In genomic region chr1:235278233-235278914, GRCh38 we compare ENCODE assay signal across 28 cellular contexts. TPM values are rescaled to one million over a fixed set of nuclear protein-coding genes. Genes with fewer than 3 reads are reported as not detected.
A peak's percentile ranks its signal among the peaks of the same experiment; 100 is the strongest.
DNase-seq lines count a peak whose midpoint lies in the region; ATAC-seq and TF ChIP-seq lines count a peak whose summit lies in the region.
"Had no signal": no experiment of that assay in that cellular context is flagged by ENCODE, and none has a peak within 500 bp of the region (broad histone marks: within the 10 kb centered on the region; RNA-seq: fewer than 3 reads in every experiment).

No MANE protein-coding gene starts in this region.

- peaks cover 61% of the 10 kb centered on the region for H3K4me1 Mint-ChIP-seq in activated CD8-positive, alpha-beta T cell treated with anti-CD3 and anti-CD28 coated beads for 36 hours (ENCODE audit: low read depth)
- peaks cover 35% of the 10 kb centered on the region for H3K4me1 Mint-ChIP-seq in activated CD8-positive, alpha-beta T cell treated with anti-CD3 and anti-CD28 coated beads, Interleukin-2, amount 10 ng/mL, durations not matched to agents 7 days and 5 days (ENCODE audit: low read depth)
- H3K4me1 Mint-ChIP-seq in natural killer cell treated with Interleukin-12 subunit alpha and Interleukin-12 subunit beta and Interleukin-15 and Interleukin-18, amount 100 ng/mL, for 72 hours (ENCODE audit: low read depth in 2 of 2): peaks cover 38 to 51% of the 10 kb centered on the region in 2 donors

- H3K27me3 Mint-ChIP-seq in activated CD8-positive, alpha-beta T cell treated with anti-CD3 and anti-CD28 coated beads for 36 hours: no peaks in the 10 kb centered on the region
- no peaks in the 10 kb centered on the region for H3K27me3 Mint-ChIP-seq in activated CD8-positive, alpha-beta T cell treated with anti-CD3 and anti-CD28 coated beads, Interleukin-2, amount 10 ng/mL, durations not matched to agents 7 days and 5 days (ENCODE audit: low read depth)
- no peaks in the 10 kb centered on the region for H3K27me3 Mint-ChIP-seq in natural killer cell treated with Interleukin-12 subunit alpha and Interleukin-12 subunit beta and Interleukin-15 and Interleukin-18, amount 100 ng/mL, for 72 hours
- H3K27me3 Mint-ChIP-seq: type B pancreatic cell had no signal

- H3K9me3 ChIP-seq in HUES6 (ENCODE audit: control insufficient read depth, insufficient read depth, low read depth, low read length): no peaks in the 10 kb centered on the region
- H3K9me3 ChIP-seq in effector memory CD4-positive, alpha-beta T cell (ENCODE audit: control insufficient read depth, low read length): no peaks in the 10 kb centered on the region
- H3K9me3 ChIP-seq: BE2C, esophagus muscularis mucosa, gastrocnemius medialis, Peyer's patch had no signal

- no peaks in the 10 kb centered on the region for H3K27me3 ChIP-seq in HUES6 (ENCODE audit: control insufficient read depth, insufficient read depth, low read length)
- H3K27me3 ChIP-seq in effector memory CD4-positive, alpha-beta T cell (replicated peaks; ENCODE audit: control insufficient read depth, insufficient read depth, low read length, poor library complexity, severe bottlenecking): no peaks in the 10 kb centered on the region
- H3K27me3 ChIP-seq: BE2C, esophagus muscularis mucosa, gastrocnemius medialis, Peyer's patch had no signal

- H3K4me1 ChIP-seq in HUES6 (ENCODE audit: control insufficient read depth, insufficient read depth, low read length): peaks cover 31% of the 10 kb centered on the region
- peaks cover 22% of the 10 kb centered on the region for H3K4me1 ChIP-seq in effector memory CD4-positive, alpha-beta T cell (ENCODE audit: control insufficient read depth, insufficient read depth, low read length, poor library complexity, severe bottlenecking)

- 0 out of 2 replicates have a peak overlapping the region, but pooled peaks have one; percentile 52 for H3K27ac ChIP-seq in HUES6 (ENCODE audit: low read depth, low read length)
- H3K27ac ChIP-seq in effector memory CD4-positive, alpha-beta T cell (ENCODE audit: insufficient read depth, low read length, poor library complexity, severe bottlenecking): no peak overlapping the region
- H3K27ac ChIP-seq: esophagus muscularis mucosa, gastrocnemius medialis, Peyer's patch had no signal

- no peaks in the 10 kb centered on the region for H3K36me3 ChIP-seq in HUES6 (ENCODE audit: control insufficient read depth, insufficient read depth, low read length)
- H3K36me3 ChIP-seq in effector memory CD4-positive, alpha-beta T cell (ENCODE audit: control insufficient read depth, insufficient read depth, low read length): peaks cover 5% of the 10 kb centered on the region
- H3K36me3 ChIP-seq: BE2C, esophagus muscularis mucosa, gastrocnemius medialis, Peyer's patch had no signal

- no peak for ATAC-seq in activated CD8-positive, alpha-beta T cell treated with anti-CD3 and anti-CD28 coated beads for 36 hours
- no peak for ATAC-seq in activated CD8-positive, alpha-beta T cell treated with anti-CD3 and anti-CD28 coated beads, Interleukin-2, amount 10 ng/mL, durations not matched to agents 7 days and 5 days
- ATAC-seq in natural killer cell treated with Interleukin-12 subunit alpha and Interleukin-12 subunit beta and Interleukin-15 and Interleukin-18, amount 100 ng/mL, for 72 hours: no peak
- ATAC-seq: gastrocnemius medialis, right cardiac atrium had no signal

- POLR2A ChIA-PET in activated CD8-positive, alpha-beta T cell treated with anti-CD3 and anti-CD28 coated beads for 36 hours (lab: Charles Lee): no interaction called here
- POLR2A ChIA-PET in activated CD8-positive, alpha-beta T cell treated with anti-CD3 and anti-CD28 coated beads, Interleukin-2, amount 10 ng/mL, durations not matched to agents 7 days and 5 days (lab: Charles Lee): no interaction called here

- H3K4me3 ChIP-seq in HUES6 (ENCODE audit: low read depth, low read length): no peak overlapping the region
- H3K4me3 ChIP-seq in effector memory CD4-positive, alpha-beta T cell (ENCODE audit: insufficient read depth, low read depth, low read length, poor library complexity, severe bottlenecking): no peak overlapping the region
- H3K4me3 ChIP-seq: esophagus muscularis mucosa, gastrocnemius medialis, lung, Peyer's patch had no signal

- H3K36me3 Mint-ChIP-seq in activated CD8-positive, alpha-beta T cell treated with anti-CD3 and anti-CD28 coated beads for 36 hours (ENCODE audit: low read depth): peaks cover 9% of the 10 kb centered on the region
- peaks cover 5% of the 10 kb centered on the region for H3K36me3 Mint-ChIP-seq in activated CD8-positive, alpha-beta T cell treated with anti-CD3 and anti-CD28 coated beads, Interleukin-2, amount 10 ng/mL, durations not matched to agents 7 days and 5 days (ENCODE audit: low read depth)
- H3K36me3 Mint-ChIP-seq in natural killer cell treated with Interleukin-12 subunit alpha and Interleukin-12 subunit beta and Interleukin-15 and Interleukin-18, amount 100 ng/mL, for 72 hours: no peaks in the 10 kb centered on the region
- H3K36me3 Mint-ChIP-seq: type B pancreatic cell had no signal

- CTCF ChIA-PET in activated CD8-positive, alpha-beta T cell treated with anti-CD3 and anti-CD28 coated beads for 36 hours (lab: Charles Lee): no interaction called here
- CTCF ChIA-PET in activated CD8-positive, alpha-beta T cell treated with anti-CD3 and anti-CD28 coated beads, Interleukin-2, amount 10 ng/mL, durations not matched to agents 7 days and 5 days (lab: Charles Lee): no interaction called here

- peaks cover 2% of the 10 kb centered on the region for H3K9me3 Mint-ChIP-seq in activated CD8-positive, alpha-beta T cell treated with anti-CD3 and anti-CD28 coated beads for 36 hours
- H3K9me3 Mint-ChIP-seq in activated CD8-positive, alpha-beta T cell treated with anti-CD3 and anti-CD28 coated beads, Interleukin-2, amount 10 ng/mL, durations not matched to agents 7 days and 5 days (ENCODE audit: insufficient read depth): no peaks in the 10 kb centered on the region
- no peaks in the 10 kb centered on the region for H3K9me3 Mint-ChIP-seq in natural killer cell treated with Interleukin-12 subunit alpha and Interleukin-12 subunit beta and Interleukin-15 and Interleukin-18, amount 100 ng/mL, for 72 hours
- H3K9me3 Mint-ChIP-seq: type B pancreatic cell had no signal

- H3K4me3 Mint-ChIP-seq in activated CD8-positive, alpha-beta T cell treated with anti-CD3 and anti-CD28 coated beads for 36 hours: no peak overlapping the region
- no peak overlapping the region for H3K4me3 Mint-ChIP-seq in activated CD8-positive, alpha-beta T cell treated with anti-CD3 and anti-CD28 coated beads, Interleukin-2, amount 10 ng/mL, durations not matched to agents 7 days and 5 days
- H3K4me3 Mint-ChIP-seq in natural killer cell treated with Interleukin-12 subunit alpha and Interleukin-12 subunit beta and Interleukin-15 and Interleukin-18, amount 100 ng/mL, for 72 hours: peak overlapping the region; percentile 58
- H3K4me3 Mint-ChIP-seq: type B pancreatic cell had no signal

- TF ChIP-seq CTCF in activated CD8-positive, alpha-beta T cell treated with anti-CD3 and anti-CD28 coated beads for 36 hours (IDR thresholded peaks at IDR 0.05): no peak

- intact Hi-C loops in activated CD8-positive, alpha-beta T cell treated with anti-CD3 and anti-CD28 coated beads for 36 hours (cut with micrococcal nuclease): no loop called here

- no peak for DNase-seq in activated CD8-positive, alpha-beta T cell treated with anti-CD3 and anti-CD28 coated beads for 36 hours
- DNase-seq in activated CD8-positive, alpha-beta T cell treated with anti-CD3 and anti-CD28 coated beads, Interleukin-2, amount 10 ng/mL, durations not matched to agents 7 days and 5 days: no peak
- DNase-seq in cerebellar cortex (ENCODE audit: low spot score): peak; percentile 45
- no peak for DNase-seq in natural killer cell treated with Interleukin-12 subunit alpha and Interleukin-12 subunit beta and Interleukin-15 and Interleukin-18, amount 100 ng/mL, for 72 hours (ENCODE audit: low spot score)
- no peak for DNase-seq in NCI-H128 (lab: John Stamatoyannopoulos, UW; ENCODE audit: unreplicated experiment)
- no peak for DNase-seq in hepatic stellate cell (ENCODE audit: low spot score)
- no peak for DNase-seq in effector memory CD4-positive, alpha-beta T cell
- DNase-seq: activated CD4-positive, alpha-beta T cell treated with anti-CD3 and anti-CD28 coated beads, Interleukin-2, amount 50 U/mL, for 1 hour; activated CD8-positive, alpha-beta memory T cell treated with anti-CD3 and anti-CD28 coated beads, Interleukin-2, amount 50 U/mL, for 48 hours; activated gamma-delta T cell treated with Interleukin-2 at 50 U/mL for 16 hours; amniotic stem cell; BE2C; Calu3; caudate nucleus; gastrocnemius medialis; GOT3; kidney glomerular epithelial cell; NCI-H1436; NCI-H2107; NCI-H524; Peyer's patch; right cardiac atrium; stimulated activated CD4-positive, alpha-beta T cell treated with anti-CD3 and anti-CD28 coated beads, Interleukin-12 subunit alpha, Interleukin-12 subunit beta, amount 100 ng/mL, for 4 hours; stimulated activated CD4-positive, alpha-beta T cell treated with anti-CD3 and anti-CD28 coated beads, Interleukin-4, amount 100 ng/mL, for 4 hours had no signal

- peak overlapping the region; percentile 73 for H3K27ac Mint-ChIP-seq in activated CD8-positive, alpha-beta T cell treated with anti-CD3 and anti-CD28 coated beads for 36 hours
- H3K27ac Mint-ChIP-seq in activated CD8-positive, alpha-beta T cell treated with anti-CD3 and anti-CD28 coated beads, Interleukin-2, amount 10 ng/mL, durations not matched to agents 7 days and 5 days: no peak overlapping the region
- no peak overlapping the region for H3K27ac Mint-ChIP-seq in natural killer cell treated with Interleukin-12 subunit alpha and Interleukin-12 subunit beta and Interleukin-15 and Interleukin-18, amount 100 ng/mL, for 72 hours
- H3K27ac Mint-ChIP-seq: type B pancreatic cell had no signal

- H3K9ac ChIP-seq in HUES6 (ENCODE audit: low read length): no peak overlapping the region

RNA-seq across cellular contexts. Expression of gene ARID4B, which starts 49.6 kb away (rescaled TPM):
- 10 to 100 TPM; 38.8 to 41.9 TPM for total RNA-seq in activated CD8-positive, alpha-beta T cell treated with anti-CD3 and anti-CD28 coated beads for 36 hours
- total RNA-seq in activated CD8-positive, alpha-beta T cell treated with anti-CD3 and anti-CD28 coated beads, Interleukin-2, amount 10 ng/mL, durations not matched to agents 7 days and 5 days: 10 to 100 TPM; 43.3 to 45.7 TPM
- 10 to 100 TPM; 74.2 to 79.2 TPM for total RNA-seq in natural killer cell treated with Interleukin-12 subunit alpha and Interleukin-12 subunit beta and Interleukin-15 and Interleukin-18, amount 100 ng/mL, for 72 hours

RNA-seq across cellular contexts. Expression of gene GGPS1, which starts 50.0 kb away (rescaled TPM):
- 10 to 100 TPM; 35.4 to 37.8 TPM for total RNA-seq in activated CD8-positive, alpha-beta T cell treated with anti-CD3 and anti-CD28 coated beads for 36 hours
- total RNA-seq in activated CD8-positive, alpha-beta T cell treated with anti-CD3 and anti-CD28 coated beads, Interleukin-2, amount 10 ng/mL, durations not matched to agents 7 days and 5 days: 10 to 100 TPM; 24.5 to 25.9 TPM
- 10 to 100 TPM; 19.0 to 23.7 TPM for total RNA-seq in natural killer cell treated with Interleukin-12 subunit alpha and Interleukin-12 subunit beta and Interleukin-15 and Interleukin-18, amount 100 ng/mL, for 72 hours
